In genomic region chr12:6038160-6038559, GRCh38 we compare ENCODE assay signal across 9 cellular contexts.
A peak's percentile ranks its signal among the peaks of the same experiment; 100 is the strongest.
DNase-seq lines count a peak whose midpoint lies in the region; ATAC-seq and TF ChIP-seq lines count a peak whose summit lies in the region.
"Had no signal": no experiment of that assay in that cellular context is flagged by ENCODE, and none has a peak within 500 bp of the region (broad histone marks: within the 10 kb centered on the region; RNA-seq: fewer than 3 reads in every experiment).

No MANE protein-coding gene starts in this region.

- H3K9me3 Mint-ChIP-seq in activated T-helper 17 cell treated with anti-CD3 and anti-CD28 coated beads, Interleukin-2, amount 50 U/mL, for 72 hours, result no peaks in the 10 kb centered on the region
- H3K9me3 Mint-ChIP-seq: dendritic cell treated with granulocyte-macrophage colony-stimulating factor and Interleukin-4, amounts not matched to agents 40 ng/mL and 50 ng/mL, for 4 days had no signal

- WGBS in spleen, 5 donors, result 33 to 61% (median 47%) methylated on average over 7 to 8 of the region's 8 CpGs

- peak; percentile 17 for DNase-seq in NCI-H510A treated with DMSO at 0.1 percent for 48 hours (lab: John Stamatoyannopoulos, UW)
- no peak for DNase-seq in NCI-H510A (lab: John Stamatoyannopoulos, UW)
- DNase-seq in NT2/D1 (ENCODE audit: low read depth, low spot score), result peak; percentile 100
- DNase-seq in left ventricle myocardium inferior, result no peak
- DNase-seq in spleen, result no peak
- DNase-seq in cortex of kidney (lab: John Stamatoyannopoulos, UW), result no peak

- TF ChIP-seq CTCF in left ventricle myocardium inferior (IDR thresholded peaks at IDR 0.05; ENCODE audit: borderline replicate concordance) (peak; percentile 66), spleen (IDR thresholded peaks at IDR 0.05 in 8 of 11, conservative IDR thresholded peaks at IDR 0.05 in 3 of 11) (peak in 9 of 11 experiments; percentile 17 to 69 (median 52))

- H3K4me3 Mint-ChIP-seq in activated T-helper 17 cell treated with anti-CD3 and anti-CD28 coated beads, Interleukin-2, amount 50 U/mL, for 72 hours, result no peak overlapping the region
- H3K4me3 Mint-ChIP-seq: dendritic cell treated with granulocyte-macrophage colony-stimulating factor and Interleukin-4, amounts not matched to agents 40 ng/mL and 50 ng/mL, for 4 days had no signal

- no peak for TF ChIP-seq POLR2A in spleen (IDR thresholded peaks at IDR 0.05)

- no peak overlapping the region for H3K27ac Mint-ChIP-seq in activated T-helper 17 cell treated with anti-CD3 and anti-CD28 coated beads, Interleukin-2, amount 50 U/mL, for 72 hours
- H3K27ac Mint-ChIP-seq: dendritic cell treated with granulocyte-macrophage colony-stimulating factor and Interleukin-4, amounts not matched to agents 40 ng/mL and 50 ng/mL, for 4 days had no signal

- intact Hi-C loops in left ventricle myocardium inferior (cut with micrococcal nuclease), result loop anchor here (2.0 kb wide), 1 partner anchor 49 kb away; no protein-coding TSS in a partner anchor
- intact Hi-C loops in spleen (cut with DNase I; ENCODE audit: low total_unique reads), result loop anchor here (5.0 kb wide), 1 partner anchor 46 kb away; no protein-coding TSS in a partner anchor

- no peaks in the 10 kb centered on the region for H3K9me3 ChIP-seq in NT2/D1 (ENCODE audit: insufficient read depth, low read length)
- H3K9me3 ChIP-seq in left ventricle myocardium inferior (replicated peaks), result no peaks in the 10 kb centered on the region
- H3K9me3 ChIP-seq in spleen, result no peaks in the 10 kb centered on the region

- H3K4me3 ChIP-seq in NT2/D1 (ENCODE audit: insufficient read length, low read depth) (no peak overlapping the region), left ventricle myocardium inferior (no peak overlapping the region), spleen (no peak overlapping the region)

- H3K4me1 ChIP-seq in NT2/D1 (ENCODE audit: insufficient read depth, insufficient read length) (peaks cover 12% of the 10 kb centered on the region), left ventricle myocardium inferior (no peaks in the 10 kb centered on the region), spleen (peaks cover 0 to 7% (median 2%) of the 10 kb centered on the region in 6 donors)

- H3K27me3 ChIP-seq in NT2/D1 (ENCODE audit: insufficient read depth, insufficient read length) (no peaks in the 10 kb centered on the region), left ventricle myocardium inferior (ENCODE audit: low read depth) (no peaks in the 10 kb centered on the region), spleen (replicated peaks in 1 of 7) (peaks cover 0 to 4% (median 0%) of the 10 kb centered on the region in 7 donors)

- no peaks in the 10 kb centered on the region for H3K36me3 ChIP-seq in NT2/D1 (ENCODE audit: insufficient read depth, insufficient read length, low read length)
- H3K36me3 ChIP-seq in left ventricle myocardium inferior, result peaks cover 48% of the 10 kb centered on the region
- H3K36me3 ChIP-seq in spleen, result peaks cover 0 to 66% (median 10%) of the 10 kb centered on the region in 6 donors

- H3K36me3 Mint-ChIP-seq in activated T-helper 17 cell treated with anti-CD3 and anti-CD28 coated beads, Interleukin-2, amount 50 U/mL, for 72 hours (ENCODE audit: low read depth), result no peaks in the 10 kb centered on the region

- no peaks in the 10 kb centered on the region for H3K27me3 Mint-ChIP-seq in activated T-helper 17 cell treated with anti-CD3 and anti-CD28 coated beads, Interleukin-2, amount 50 U/mL, for 72 hours
- H3K27me3 Mint-ChIP-seq: dendritic cell treated with granulocyte-macrophage colony-stimulating factor and Interleukin-4, amounts not matched to agents 40 ng/mL and 50 ng/mL, for 4 days had no signal

- H3K4me1 Mint-ChIP-seq in activated T-helper 17 cell treated with anti-CD3 and anti-CD28 coated beads, Interleukin-2, amount 50 U/mL, for 72 hours, result peaks cover 3% of the 10 kb centered on the region

- no peak overlapping the region for H3K9ac ChIP-seq in NT2/D1 (ENCODE audit: insufficient read length, low read depth)

- peak; percentile 68 for ATAC-seq in HG03354 (IDR thresholded peaks at IDR 0.05; ENCODE audit: poor library complexity, severe bottlenecking, unreplicated experiment)
- peak; percentile 76 for ATAC-seq in activated T-helper 17 cell treated with anti-CD3 and anti-CD28 coated beads, Interleukin-2, amount 50 U/mL, for 72 hours (replicated peaks)

- H3K27ac ChIP-seq in left ventricle myocardium inferior (replicated peaks), result no peak overlapping the region
- H3K27ac ChIP-seq in spleen, result no peak overlapping the region

Comparison
In these comparisons a context has a peak if more than half of its experiments do, and no peak if none do; other contexts are left out.
1. DNase-seq: peak in NCI-H510A treated with DMSO at 0.1 percent for 48 hours (single experiment) and NT2/D1 (single experiment); none in NCI-H510A (single experiment), left ventricle myocardium inferior (single experiment), spleen (single experiment) and cortex of kidney (single experiment).